Comparison of ENCODE assay signal across 1 cellular context in the genomic region with DNA sequence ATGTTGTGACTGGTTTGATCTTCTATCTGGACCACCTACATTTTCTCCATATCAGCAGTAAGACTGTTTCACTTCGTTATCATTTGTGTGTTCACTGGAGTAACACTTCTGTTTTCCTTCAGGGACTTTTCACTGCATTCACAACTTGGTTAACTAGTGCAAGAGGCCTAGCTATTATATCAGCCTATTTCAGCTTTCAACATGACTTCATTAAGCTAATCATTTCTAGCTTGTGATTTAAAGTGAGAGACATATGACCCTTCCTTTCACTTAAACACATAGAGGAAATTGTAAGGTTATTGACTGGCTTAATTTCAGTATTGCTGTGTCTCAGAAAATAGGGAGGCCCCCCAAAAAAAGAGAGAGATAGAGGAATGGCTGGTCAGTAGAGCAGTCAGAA.
TF ChIP-seq lines count a peak whose summit lies in the region.

No MANE protein-coding gene starts in this region.

TF ChIP-seq in GM12878, 131 proteins besides CTCF, POLR2A, EP300 and RAD21 (continued from another document):
- TF ChIP-seq, protein P1, sequence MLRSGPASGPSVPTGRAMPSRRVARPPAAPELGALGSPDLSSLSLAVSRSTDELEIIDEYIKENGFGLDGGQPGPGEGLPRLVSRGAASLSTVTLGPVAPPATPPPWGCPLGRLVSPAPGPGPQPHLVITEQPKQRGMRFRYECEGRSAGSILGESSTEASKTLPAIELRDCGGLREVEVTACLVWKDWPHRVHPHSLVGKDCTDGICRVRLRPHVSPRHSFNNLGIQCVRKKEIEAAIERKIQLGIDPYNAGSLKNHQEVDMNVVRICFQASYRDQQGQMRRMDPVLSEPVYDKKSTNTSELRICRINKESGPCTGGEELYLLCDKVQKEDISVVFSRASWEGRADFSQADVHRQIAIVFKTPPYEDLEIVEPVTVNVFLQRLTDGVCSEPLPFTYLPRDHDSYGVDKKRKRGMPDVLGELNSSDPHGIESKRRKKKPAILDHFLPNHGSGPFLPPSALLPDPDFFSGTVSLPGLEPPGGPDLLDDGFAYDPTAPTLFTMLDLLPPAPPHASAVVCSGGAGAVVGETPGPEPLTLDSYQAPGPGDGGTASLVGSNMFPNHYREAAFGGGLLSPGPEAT (IDR thresholded peaks at IDR 0.05; ENCODE audit: low read depth), result peak; percentile 83
- no peak for TF ChIP-seq TAF1 (IDR thresholded peaks at IDR 0.05; ENCODE audit: borderline replicate concordance, low read depth, low read length)
- TF ChIP-seq CHD1 (IDR thresholded peaks at IDR 0.05; ENCODE audit: low read depth, low read length), result no peak
- peak; percentile 61 to 63; a peak in 2 of 4 replicates for TF ChIP-seq IKZF2 (IDR thresholded peaks at IDR 0.05)
- no peak for TF ChIP-seq WRNIP1 (IDR thresholded peaks at IDR 0.05; ENCODE audit: borderline replicate concordance, low read depth, low read length)
- 0 out of 2 replicates have a peak, but pooled peaks have one; percentile 42 for TF ChIP-seq DPF2 (IDR thresholded peaks at IDR 0.05)
- peak; percentile 50 for TF ChIP-seq IKZF1 (conservative IDR thresholded peaks at IDR 0.05)
- TF ChIP-seq BCL3 (IDR thresholded peaks at IDR 0.05; ENCODE audit: borderline replicate concordance, insufficient read depth, low read depth, low read length, poor library complexity, severe bottlenecking), result no peak
- TF ChIP-seq, protein P2, sequence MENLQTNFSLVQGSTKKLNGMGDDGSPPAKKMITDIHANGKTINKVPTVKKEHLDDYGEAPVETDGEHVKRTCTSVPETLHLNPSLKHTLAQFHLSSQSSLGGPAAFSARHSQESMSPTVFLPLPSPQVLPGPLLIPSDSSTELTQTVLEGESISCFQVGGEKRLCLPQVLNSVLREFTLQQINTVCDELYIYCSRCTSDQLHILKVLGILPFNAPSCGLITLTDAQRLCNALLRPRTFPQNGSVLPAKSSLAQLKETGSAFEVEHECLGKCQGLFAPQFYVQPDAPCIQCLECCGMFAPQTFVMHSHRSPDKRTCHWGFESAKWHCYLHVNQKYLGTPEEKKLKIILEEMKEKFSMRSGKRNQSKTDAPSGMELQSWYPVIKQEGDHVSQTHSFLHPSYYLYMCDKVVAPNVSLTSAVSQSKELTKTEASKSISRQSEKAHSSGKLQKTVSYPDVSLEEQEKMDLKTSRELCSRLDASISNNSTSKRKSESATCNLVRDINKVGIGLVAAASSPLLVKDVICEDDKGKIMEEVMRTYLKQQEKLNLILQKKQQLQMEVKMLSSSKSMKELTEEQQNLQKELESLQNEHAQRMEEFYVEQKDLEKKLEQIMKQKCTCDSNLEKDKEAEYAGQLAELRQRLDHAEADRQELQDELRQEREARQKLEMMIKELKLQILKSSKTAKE (IDR thresholded peaks at IDR 0.05; ENCODE audit: low read depth, poor library complexity, severe bottlenecking), result peak; percentile 49
- TF ChIP-seq SPI1 (IDR thresholded peaks at IDR 0.05; ENCODE audit: borderline replicate concordance, insufficient read depth, low read depth, low read length), result no peak
- TF ChIP-seq, protein P3, sequence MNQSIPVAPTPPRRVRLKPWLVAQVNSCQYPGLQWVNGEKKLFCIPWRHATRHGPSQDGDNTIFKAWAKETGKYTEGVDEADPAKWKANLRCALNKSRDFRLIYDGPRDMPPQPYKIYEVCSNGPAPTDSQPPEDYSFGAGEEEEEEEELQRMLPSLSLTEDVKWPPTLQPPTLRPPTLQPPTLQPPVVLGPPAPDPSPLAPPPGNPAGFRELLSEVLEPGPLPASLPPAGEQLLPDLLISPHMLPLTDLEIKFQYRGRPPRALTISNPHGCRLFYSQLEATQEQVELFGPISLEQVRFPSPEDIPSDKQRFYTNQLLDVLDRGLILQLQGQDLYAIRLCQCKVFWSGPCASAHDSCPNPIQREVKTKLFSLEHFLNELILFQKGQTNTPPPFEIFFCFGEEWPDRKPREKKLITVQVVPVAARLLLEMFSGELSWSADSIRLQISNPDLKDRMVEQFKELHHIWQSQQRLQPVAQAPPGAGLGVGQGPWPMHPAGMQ (IDR thresholded peaks at IDR 0.05; ENCODE audit: borderline replicate concordance), result no peak
- TF ChIP-seq BCL11A (IDR thresholded peaks at IDR 0.05; ENCODE audit: low read depth, low read length), result no peak
- no peak for TF ChIP-seq ZNF622 (IDR thresholded peaks at IDR 0.05)
- no peak for TF ChIP-seq TCF7 (IDR thresholded peaks at IDR 0.05; ENCODE audit: borderline replicate concordance)
- TF ChIP-seq, protein P4, sequence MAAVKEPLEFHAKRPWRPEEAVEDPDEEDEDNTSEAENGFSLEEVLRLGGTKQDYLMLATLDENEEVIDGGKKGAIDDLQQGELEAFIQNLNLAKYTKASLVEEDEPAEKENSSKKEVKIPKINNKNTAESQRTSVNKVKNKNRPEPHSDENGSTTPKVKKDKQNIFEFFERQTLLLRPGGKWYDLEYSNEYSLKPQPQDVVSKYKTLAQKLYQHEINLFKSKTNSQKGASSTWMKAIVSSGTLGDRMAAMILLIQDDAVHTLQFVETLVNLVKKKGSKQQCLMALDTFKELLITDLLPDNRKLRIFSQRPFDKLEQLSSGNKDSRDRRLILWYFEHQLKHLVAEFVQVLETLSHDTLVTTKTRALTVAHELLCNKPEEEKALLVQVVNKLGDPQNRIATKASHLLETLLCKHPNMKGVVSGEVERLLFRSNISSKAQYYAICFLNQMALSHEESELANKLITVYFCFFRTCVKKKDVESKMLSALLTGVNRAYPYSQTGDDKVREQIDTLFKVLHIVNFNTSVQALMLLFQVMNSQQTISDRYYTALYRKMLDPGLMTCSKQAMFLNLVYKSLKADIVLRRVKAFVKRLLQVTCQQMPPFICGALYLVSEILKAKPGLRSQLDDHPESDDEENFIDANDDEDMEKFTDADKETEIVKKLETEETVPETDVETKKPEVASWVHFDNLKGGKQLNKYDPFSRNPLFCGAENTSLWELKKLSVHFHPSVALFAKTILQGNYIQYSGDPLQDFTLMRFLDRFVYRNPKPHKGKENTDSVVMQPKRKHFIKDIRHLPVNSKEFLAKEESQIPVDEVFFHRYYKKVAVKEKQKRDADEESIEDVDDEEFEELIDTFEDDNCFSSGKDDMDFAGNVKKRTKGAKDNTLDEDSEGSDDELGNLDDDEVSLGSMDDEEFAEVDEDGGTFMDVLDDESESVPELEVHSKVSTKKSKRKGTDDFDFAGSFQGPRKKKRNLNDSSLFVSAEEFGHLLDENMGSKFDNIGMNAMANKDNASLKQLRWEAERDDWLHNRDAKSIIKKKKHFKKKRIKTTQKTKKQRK (IDR thresholded peaks at IDR 0.05; ENCODE audit: low read depth, low read length), result no peak
- no peak for TF ChIP-seq NR2C1 (IDR thresholded peaks at IDR 0.05)
- peak; percentile 52 for TF ChIP-seq NR2F1 (conservative IDR thresholded peaks at IDR 0.05)
- TF ChIP-seq BMI1 (IDR thresholded peaks at IDR 0.05; ENCODE audit: borderline replicate concordance), result peak; percentile 37; the same call in 1 of the 2 replicates
- no peak for TF ChIP-seq TBL1XR1 (IDR thresholded peaks at IDR 0.05; ENCODE audit: low read depth, low read length)
